In genomic region chr13:66212511-66212910, GRCh38 we compare ENCODE assay signal across 18 cellular contexts.
DNase-seq lines count a peak whose midpoint lies in the region; ATAC-seq and TF ChIP-seq lines count a peak whose summit lies in the region.
"Had no signal": no experiment of that assay in that cellular context is flagged by ENCODE, and none has a peak within 500 bp of the region (broad histone marks: within the 10 kb centered on the region; RNA-seq: fewer than 3 reads in every experiment).

No MANE protein-coding gene starts in this region.

- in situ Hi-C loops in KBM-7 (cut with MboI; ENCODE audit: low pct_unique_long_range_greater_than_20kb, low sequenced_read_pairs) = no loop called here

- no peak overlapping the region for H3K4me3 ChIP-seq in dorsolateral prefrontal cortex
- H3K4me3 ChIP-seq: sigmoid colon, SJCRH30, upper lobe of right lung had no signal

- DNase-seq in NOMO-1 treated with DMSO at 0.1 percent for 48 hours (lab: John Stamatoyannopoulos, UW; ENCODE audit: unreplicated experiment) = peak; percentile 23
- no peak for DNase-seq in NOMO-1 treated with dmso at 0.1 percent for 144 hours (lab: John Stamatoyannopoulos, UW; ENCODE audit: unreplicated experiment)
- DNase-seq in KBM-7 = peak; percentile 19
- DNase-seq in dorsolateral prefrontal cortex = no peak
- DNase-seq in NCI-H128 (lab: John Stamatoyannopoulos, UW; ENCODE audit: unreplicated experiment) = no peak
- no peak for DNase-seq in NK-92 treated with Interleukin-12 subunit alpha and Interleukin-12 subunit beta, amount 100 ng/mL, for 24 hours (lab: John Stamatoyannopoulos, UW)
- DNase-seq: 8988T; activated CD8-positive, alpha-beta T cell treated with anti-CD3 and anti-CD28 coated beads for 36 hours; cortex of kidney; glutamatergic neuron; midbrain; NCI-H2171 treated with DMSO at 0.1 percent for 48 hours; sigmoid colon; SJCRH30; stimulated activated CD4-positive, alpha-beta T cell treated with anti-CD3 and anti-CD28 coated beads, Interleukin-4, amount 100 ng/mL, for 4 hours; upper lobe of right lung had no signal

- no peak for TF ChIP-seq CTCF in dorsolateral prefrontal cortex (IDR thresholded peaks at IDR 0.05 in 54 of 56, conservative IDR thresholded peaks at IDR 0.05 in 2 of 56; ENCODE audit: low read depth in 1 of 56, partially characterized antibody in 56 of 56)

- ATAC-seq in HG02623 (IDR thresholded peaks at IDR 0.05; ENCODE audit: unreplicated experiment) (peak; percentile 68), GM19035 (IDR thresholded peaks at IDR 0.05; ENCODE audit: unreplicated experiment) (no peak)
- ATAC-seq: activated CD8-positive, alpha-beta T cell treated with anti-CD3 and anti-CD28 coated beads for 36 hours; upper lobe of right lung had no signal

- intact Hi-C loops in dorsolateral prefrontal cortex (cut with DNase I) = no loop called here

- no peak overlapping the region for H3K27ac ChIP-seq in dorsolateral prefrontal cortex
- H3K27ac ChIP-seq: sigmoid colon, SJCRH30, upper lobe of right lung had no signal

- H3K27me3 ChIP-seq in dorsolateral prefrontal cortex = no peaks in the 10 kb centered on the region
- H3K27me3 ChIP-seq: sigmoid colon, SJCRH30, upper lobe of right lung had no signal

Comparison
In these comparisons a context has a peak if more than half of its experiments do, and no peak if none do; other contexts are left out.
1. DNase-seq: peak in NOMO-1 treated with DMSO at 0.1 percent for 48 hours (single experiment) and KBM-7 (single experiment); none in NOMO-1 treated with dmso at 0.1 percent for 144 hours (single experiment), dorsolateral prefrontal cortex (0 of 10), NCI-H128 (single experiment) and NK-92 treated with Interleukin-12 subunit alpha and Interleukin-12 subunit beta, amount 100 ng/mL, for 24 hours (single experiment).